In the genomic region with DNA sequence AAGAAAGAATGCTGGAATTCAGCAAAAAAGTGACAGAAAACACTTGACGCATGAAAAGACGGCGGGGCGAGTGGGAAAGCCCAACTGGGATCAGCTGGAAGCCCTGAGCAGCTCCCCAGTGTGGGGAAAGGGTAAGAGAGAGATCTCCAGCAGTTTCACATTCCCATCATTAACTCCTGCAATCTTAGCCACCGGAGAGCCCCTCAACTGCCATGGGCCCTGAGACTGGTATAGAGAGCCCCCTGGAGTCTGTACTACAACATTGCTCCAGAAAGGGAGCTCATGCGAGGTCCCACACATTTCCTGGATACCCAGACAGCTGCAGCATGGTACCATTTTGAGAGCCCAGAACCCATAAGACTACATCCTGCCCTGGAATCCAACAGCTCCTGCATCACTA, we compare ENCODE assay signal across 1 cellular context.
TF ChIP-seq lines count a peak whose summit lies in the region.

No MANE protein-coding gene starts in this region.

TF ChIP-seq in HepG2, 621 proteins besides CTCF, POLR2A, EP300 and RAD21:
- TF ChIP-seq STAG1 (CRISPR knock-in tag; IDR thresholded peaks at IDR 0.05) (peak; percentile 70), SMC3 (IDR thresholded peaks at IDR 0.05; ENCODE audit: low read length) (peak; percentile 75), ZNF782 (CRISPR knock-in tag; IDR thresholded peaks at IDR 0.05; ENCODE audit: borderline replicate concordance) (no peak)
